Comparison of ENCODE assay signal across 8 cellular contexts in the genomic region with DNA sequence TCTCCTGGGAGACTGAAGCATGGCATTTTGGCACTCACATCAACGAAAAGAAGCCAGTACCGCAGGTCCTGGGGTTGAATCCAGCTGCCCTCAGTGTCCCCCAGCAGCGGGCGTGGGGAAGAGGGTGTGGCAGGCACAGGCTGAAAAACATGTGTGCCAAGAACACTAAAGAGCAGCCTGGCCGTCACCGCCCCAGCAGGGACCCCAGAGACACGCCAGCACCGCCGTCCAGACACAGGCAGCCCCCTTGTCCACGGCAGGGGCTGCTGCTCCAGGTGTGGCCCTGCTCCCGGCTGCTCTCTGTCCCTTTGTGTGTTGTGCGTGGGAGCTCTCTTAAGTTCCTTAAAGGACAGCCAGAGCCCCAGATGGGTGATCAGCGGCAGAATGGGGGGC. TPM values are rescaled to one million over a fixed set of nuclear protein-coding genes. Genes with fewer than 3 reads are reported as not detected.
DNase-seq lines count a peak whose midpoint lies in the region; ATAC-seq, FAIRE-seq and TF ChIP-seq lines count a peak whose summit lies in the region.

No MANE protein-coding gene starts in this region.

- peaks cover 0 to 2% of the 10 kb centered on the region in 2 donors for H3K36me3 Mint-ChIP-seq in CD4-positive, alpha-beta memory T cell
- H3K36me3 Mint-ChIP-seq in memory B cell, result peaks cover 2% of the 10 kb centered on the region

- no peak for TF ChIP-seq POLR2A in vagina (IDR thresholded peaks at IDR 0.05)

- H3K4me3 Mint-ChIP-seq in CD4-positive, alpha-beta memory T cell, result peak overlapping the region; percentile 72 to 86 (median 78)
- peak overlapping the region; percentile 80 for H3K4me3 Mint-ChIP-seq in memory B cell

- peak overlapping the region; percentile 42 to 54 for H3K4me3 ChIP-seq in CD4-positive, alpha-beta memory T cell (ENCODE audit: low read length in 2 of 2)
- H3K4me3 ChIP-seq in Jurkat, Clone E6-1 (ENCODE audit: low read length), result peak overlapping the region; percentile 67
- H3K4me3 ChIP-seq in bronchial epithelial cell (ENCODE audit: low read depth, low read length), result peak overlapping the region; percentile 80
- peak overlapping the region; percentile 55 to 91 for H3K4me3 ChIP-seq in vagina

- DNase-seq in CD4-positive, alpha-beta memory T cell, result peak in 2 of 5 donors; percentile 2 to 4
- no peak for DNase-seq in Jurkat, Clone E6-1 (ENCODE audit: low read depth, low spot score)
- DNase-seq in bronchial epithelial cell (ENCODE audit: low read depth), result no peak
- peak in 1 of 2 donors; percentile 41 for DNase-seq in memory B cell (ENCODE audit: low spot score in 2 of 2)
- DNase-seq in vagina (ENCODE audit: extremely low spot score in 2 of 2), result no peak
- no peak for DNase-seq in NOMO-1 treated with dmso at 0.1 percent for 144 hours (lab: John Stamatoyannopoulos, UW; ENCODE audit: unreplicated experiment)

- POLR2A ChIA-PET in CD4-positive, alpha-beta memory T cell (lab: Charles Lee; ENCODE audit: partially characterized antibody), result no interaction called here

- peaks cover 14 to 30% (median 19%) of the 10 kb centered on the region in 4 donors for H3K4me1 Mint-ChIP-seq in CD4-positive, alpha-beta memory T cell
- H3K4me1 Mint-ChIP-seq in memory B cell, result peaks cover 12% of the 10 kb centered on the region

- peaks cover 0 to 3% of the 10 kb centered on the region in 2 donors for H3K27me3 Mint-ChIP-seq in CD4-positive, alpha-beta memory T cell
- peaks cover 5% of the 10 kb centered on the region for H3K27me3 Mint-ChIP-seq in memory B cell

- H3K9me3 Mint-ChIP-seq in CD4-positive, alpha-beta memory T cell, result no peaks in the 10 kb centered on the region
- no peaks in the 10 kb centered on the region for H3K9me3 Mint-ChIP-seq in memory B cell

- intact Hi-C loops in CD4-positive, alpha-beta memory T cell (cut with micrococcal nuclease), result no loop called here
- intact Hi-C loops in vagina (cut with DNase I), result no loop called here

- CTCF ChIA-PET in CD4-positive, alpha-beta memory T cell (lab: Charles Lee; ENCODE audit: partially characterized antibody), result interaction anchor here (0.5 to 2.3 kb wide), 4 partner anchors 27 to 84 kb away, joined by 3 to 8 read pairs (median 4); no protein-coding TSS in a partner anchor

- peak overlapping the region in 2 of 7 donors; percentile 35 to 60 for H3K27ac Mint-ChIP-seq in CD4-positive, alpha-beta memory T cell
- no peak overlapping the region for H3K27ac Mint-ChIP-seq in memory B cell

- H3K27ac ChIP-seq in CD4-positive, alpha-beta memory T cell (ENCODE audit: low read depth, low read length), result no peak overlapping the region
- peak overlapping the region; percentile 72 for H3K27ac ChIP-seq in vagina

- no peaks in the 10 kb centered on the region for H3K27me3 ChIP-seq in CD4-positive, alpha-beta memory T cell (ENCODE audit: insufficient read depth, low read length)
- H3K27me3 ChIP-seq in bronchial epithelial cell (ENCODE audit: control insufficient read depth, insufficient read depth, low read length), result no peaks in the 10 kb centered on the region
- H3K27me3 ChIP-seq in vagina, result no peaks in the 10 kb centered on the region

- no peaks in the 10 kb centered on the region for H3K36me3 ChIP-seq in CD4-positive, alpha-beta memory T cell (ENCODE audit: insufficient read depth, low read length)
- H3K36me3 ChIP-seq in bronchial epithelial cell (ENCODE audit: control insufficient read depth, insufficient read depth, low read length) (peaks cover 1% of the 10 kb centered on the region), vagina (peaks cover 0 to 4% of the 10 kb centered on the region in 2 donors)

- no peak for FAIRE-seq in bronchial epithelial cell (lab: Jason Lieb, UNC)

- ATAC-seq in memory B cell (ENCODE audit: low read depth) (peak; percentile 31), HG02970 (IDR thresholded peaks at IDR 0.05; ENCODE audit: low FRiP score, unreplicated experiment) (no peak), HG03457 (IDR thresholded peaks at IDR 0.05; ENCODE audit: unreplicated experiment) (no peak)

- no peaks in the 10 kb centered on the region for H3K9me3 ChIP-seq in CD4-positive, alpha-beta memory T cell (ENCODE audit: control insufficient read depth in 1 of 2, low read length in 2 of 2)
- H3K9me3 ChIP-seq in vagina, result no peaks in the 10 kb centered on the region

- TF ChIP-seq CTCF in bronchial epithelial cell (IDR thresholded peaks at IDR 0.05; ENCODE audit: insufficient read depth, low read length, severe bottlenecking) (no peak), vagina (IDR thresholded peaks at IDR 0.05) (no peak)

- peaks cover 23% of the 10 kb centered on the region for H3K4me1 ChIP-seq in CD4-positive, alpha-beta memory T cell (ENCODE audit: insufficient read depth, low read length)
- peaks cover 31% of the 10 kb centered on the region for H3K4me1 ChIP-seq in vagina

RNA-seq across cellular contexts. Expression of a gene that starts 0.6 kb away (rescaled TPM):
- total RNA-seq in CD4-positive, alpha-beta memory T cell, result 1 to 10 TPM; 4.7 to 6.4 TPM
- polyA plus RNA-seq in CD4-positive, alpha-beta memory T cell, result 1 to 10 TPM in 1 of 2 donors, under 1 TPM in 1; 0.24 to 1.4 TPM
- 4.4 TPM for polyA plus RNA-seq in Jurkat, Clone E6-1 (2012; ENCODE audit: insufficient read depth, insufficient read length)
- 4.5 and 4.6 TPM in 2 replicates for total RNA-seq in bronchial epithelial cell
- 5.6 TPM for total RNA-seq in vagina

RNA-seq across cellular contexts. Expression of a gene that starts 37.4 kb away (rescaled TPM):
- total RNA-seq in CD4-positive, alpha-beta memory T cell, result 10 to 100 TPM; 25.3 to 28.2 TPM
- polyA plus RNA-seq in CD4-positive, alpha-beta memory T cell, result 10 to 100 TPM in 1 of 2 donors, 1 to 10 TPM in 1; 4.2 to 14.2 TPM
- polyA plus RNA-seq in Jurkat, Clone E6-1 (2012; ENCODE audit: insufficient read depth, insufficient read length), result 9.7 TPM
- total RNA-seq in bronchial epithelial cell, result 2.4 and 3.2 TPM in 2 replicates
- total RNA-seq in vagina, result 24.1 TPM
